In genomic region chr11:66421492-66422205, GRCh38 we compare ENCODE assay signal across 1 cellular context.
TF ChIP-seq lines count a peak whose summit lies in the region.

No MANE protein-coding gene starts in this region.

TF ChIP-seq in K562, 482 proteins besides CTCF, POLR2A, EP300 and RAD21 (continued from another document and continues in another):
- no peak for TF ChIP-seq ZBTB26 (CRISPR knock-in tag; IDR thresholded peaks at IDR 0.05)
- peak; percentile 94 for TF ChIP-seq ZFP91 (CRISPR knock-in tag; IDR thresholded peaks at IDR 0.05)
- peak; percentile 100 for TF ChIP-seq NCOA1 (IDR thresholded peaks at IDR 0.05; ENCODE audit: low read depth)
- TF ChIP-seq OTX1 (CRISPR knock-in tag; IDR thresholded peaks at IDR 0.05) = peak; percentile 92
- peak; percentile 59; the same call in 1 of the 2 replicates for TF ChIP-seq ZBTB7A (IDR thresholded peaks at IDR 0.05; ENCODE audit: borderline replicate concordance, control insufficient read depth, low read depth, low read length)
- peak; percentile 93 for TF ChIP-seq ZNF121 (CRISPR knock-in tag; conservative IDR thresholded peaks at IDR 0.05)
- no peak for TF ChIP-seq NELFE (IDR thresholded peaks at IDR 0.05; ENCODE audit: insufficient read depth, insufficient read length)
- TF ChIP-seq DPF2 (IDR thresholded peaks at IDR 0.05) = 0 out of 2 replicates have a peak, but pooled peaks have one; percentile 16
- TF ChIP-seq ATF2 (CRISPR knock-in tag; IDR thresholded peaks at IDR 0.05) = peak; percentile 100
- peak; percentile 97 for TF ChIP-seq HSF4 (CRISPR knock-in tag; IDR thresholded peaks at IDR 0.05; ENCODE audit: borderline replicate concordance)
- TF ChIP-seq ZC3H4 (CRISPR knock-in tag; IDR thresholded peaks at IDR 0.05; ENCODE audit: borderline replicate concordance) = peak; percentile 98
- peak; percentile 99 to 100 for TF ChIP-seq HDAC1 (IDR thresholded peaks at IDR 0.05)
- TF ChIP-seq TAF9B (IDR thresholded peaks at IDR 0.05; ENCODE audit: partially characterized antibody) = no peak
- TF ChIP-seq AFF4 (CRISPR knock-in tag; IDR thresholded peaks at IDR 0.05) = peak; percentile 100
- peak; percentile 92 for TF ChIP-seq VEZF1 (CRISPR knock-in tag; IDR thresholded peaks at IDR 0.05)
- TF ChIP-seq PATZ1 (CRISPR knock-in tag; IDR thresholded peaks at IDR 0.05; ENCODE audit: borderline replicate concordance) = peak; percentile 78; the same call in 1 of the 2 replicates
- no peak for TF ChIP-seq XRCC3 (IDR thresholded peaks at IDR 0.05)
- no peak for TF ChIP-seq KDM5B (IDR thresholded peaks at IDR 0.05; ENCODE audit: insufficient replicate concordance, low read depth, low read length)
- TF ChIP-seq GTF3C2 (IDR thresholded peaks at IDR 0.05; ENCODE audit: borderline replicate concordance, extremely low read depth, insufficient read length) = no peak
- peak; percentile 57; the same call in 1 of the 2 replicates for TF ChIP-seq TAF7 (tag; IDR thresholded peaks at IDR 0.05)
- TF ChIP-seq ZBTB33 (CRISPR knock-in tag; IDR thresholded peaks at IDR 0.05) = peak; percentile 100
- 0 out of 2 replicates have a peak, but pooled peaks have one; percentile 54 for TF ChIP-seq ZHX1 (conservative IDR thresholded peaks at IDR 0.05; ENCODE audit: low read length)
- TF ChIP-seq IRF1 (CRISPR knock-in tag; IDR thresholded peaks at IDR 0.05; ENCODE audit: borderline replicate concordance) = peak; percentile 100
- TF ChIP-seq SRSF3 (IDR thresholded peaks at IDR 0.05; ENCODE audit: insufficient read depth, low read length) = no peak
- peak; percentile 71; the same call in 1 of the 2 replicates for TF ChIP-seq MYC (IDR thresholded peaks at IDR 0.05; ENCODE audit: low read depth, low read length)
- no peak for TF ChIP-seq MYC (CRISPR knock-in tag; IDR thresholded peaks at IDR 0.05; ENCODE audit: borderline replicate concordance, low read depth)
- peak; percentile 100 for TF ChIP-seq NR1H2 (CRISPR knock-in tag; IDR thresholded peaks at IDR 0.05)
- peak; percentile 98 to 100 for TF ChIP-seq TEAD1 (CRISPR knock-in tag; IDR thresholded peaks at IDR 0.05)
- 0 out of 2 replicates have a peak, but pooled peaks have one; percentile 38 for TF ChIP-seq ZKSCAN3 (CRISPR knock-in tag; IDR thresholded peaks at IDR 0.05)
- TF ChIP-seq KAT2B (IDR thresholded peaks at IDR 0.05; ENCODE audit: low read depth, low read length) = no peak
- no peak for TF ChIP-seq NFIX (CRISPR knock-in tag; IDR thresholded peaks at IDR 0.05; ENCODE audit: low read depth)
- TF ChIP-seq EGR1 (conservative IDR thresholded peaks at IDR 0.05) = no peak
- TF ChIP-seq HCFC1 (IDR thresholded peaks at IDR 0.05; ENCODE audit: low read depth, low read length) = peak; percentile 80
- no peak for TF ChIP-seq ZBED1 (IDR thresholded peaks at IDR 0.05)
- no peak for TF ChIP-seq ZNF780A (CRISPR knock-in tag; IDR thresholded peaks at IDR 0.05)
- peak in 1 of 2 experiments; percentile 36; a peak in 1 of 4 replicates for TF ChIP-seq NRF1 (conservative IDR thresholded peaks at IDR 0.05 in 1 of 2, IDR thresholded peaks at IDR 0.05 in 1 of 2)
- 0 out of 4 replicates have a peak, but pooled peaks of 1 of the 2 experiments have one; percentile 34 for TF ChIP-seq NONO (IDR thresholded peaks at IDR 0.05; ENCODE audit: low read depth in 2 of 2, low read length in 1 of 2)
- TF ChIP-seq EP400 (IDR thresholded peaks at IDR 0.05) = no peak
- TF ChIP-seq NCOR1 (IDR thresholded peaks at IDR 0.05) = no peak
- TF ChIP-seq NEUROD1 (IDR thresholded peaks at IDR 0.05; ENCODE audit: borderline replicate concordance, low read depth, low read length, partially characterized antibody) = no peak
- peak; percentile 81 for TF ChIP-seq CC2D1A (IDR thresholded peaks at IDR 0.05)
